ENCODE assay signal across 8 cellular contexts in the genomic region with DNA sequence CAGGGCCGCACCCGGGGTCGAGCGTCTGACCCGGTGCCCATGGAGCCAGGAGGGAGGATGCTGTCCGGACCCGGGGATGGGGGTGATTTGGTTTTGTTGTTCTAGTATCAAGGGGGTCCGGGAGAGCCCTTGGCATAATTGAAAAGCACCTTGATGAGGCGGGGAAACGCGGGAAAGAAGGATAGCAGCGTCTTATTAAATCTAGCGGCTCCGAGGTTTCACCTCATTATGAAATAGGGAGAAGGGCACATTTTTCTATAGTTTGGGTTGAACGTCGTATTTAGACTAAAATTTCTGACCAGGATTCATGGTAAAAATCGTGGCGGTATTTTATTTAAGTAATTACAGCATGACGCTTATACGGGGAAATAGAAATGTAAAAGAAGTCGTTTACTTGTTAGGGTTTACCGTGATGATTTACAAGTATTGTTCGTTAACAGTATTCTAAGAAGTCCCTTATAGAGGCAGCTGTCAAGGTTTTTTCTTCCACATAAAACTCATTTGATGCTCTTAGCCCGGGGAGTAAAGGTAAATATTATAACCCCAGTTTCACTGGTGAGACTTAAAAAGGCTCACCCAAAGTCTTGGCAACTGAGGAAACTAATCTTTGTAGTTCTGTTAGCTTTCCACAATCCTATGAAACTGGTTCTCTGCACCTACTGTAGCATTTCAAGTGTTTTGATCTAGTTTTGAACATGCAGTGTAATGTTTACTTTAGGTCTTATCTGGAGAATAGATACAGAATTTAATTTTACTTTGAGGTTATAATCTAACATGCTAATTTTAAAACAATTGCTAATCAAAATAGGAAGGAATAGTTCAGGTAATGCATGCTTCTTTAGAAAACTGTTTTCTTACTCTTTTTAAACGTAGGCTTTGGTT.
A peak's percentile ranks its signal among the peaks of the same experiment; 100 is the strongest.
DNase-seq lines count a peak whose midpoint lies in the region; ATAC-seq lines count a peak whose summit lies in the region.

No MANE protein-coding gene starts in this region.

- H3K36me3 ChIP-seq in muscle layer of duodenum (ENCODE audit: control insufficient read depth in 1 of 2, insufficient read depth in 2 of 2, low read length in 2 of 2) = no peaks in the 10 kb centered on the region

- H3K27ac Mint-ChIP-seq in central memory CD8-positive, alpha-beta T cell (ENCODE audit: low read depth) = peak overlapping the region; percentile 97

- no peaks in the 10 kb centered on the region for H3K9me3 ChIP-seq in muscle layer of duodenum (ENCODE audit: control insufficient read depth in 1 of 2, low read length in 2 of 2)

- H3K27ac ChIP-seq in muscle layer of duodenum (ENCODE audit: low read length) = peak overlapping the region; percentile 95

- H3K4me3 ChIP-seq in muscle layer of duodenum (ENCODE audit: low read depth in 1 of 2, low read length in 2 of 2) = peak overlapping the region; percentile 71 to 89

- H3K27me3 ChIP-seq in muscle layer of duodenum (ENCODE audit: low read depth, low read length) = no peaks in the 10 kb centered on the region

- intact Hi-C loops in head of caudate nucleus (cut with DNase I) = no loop called here

- H3K4me1 ChIP-seq in muscle layer of duodenum (ENCODE audit: control insufficient read depth in 1 of 2, insufficient read depth in 2 of 2, low read length in 2 of 2) = peaks cover 17 to 39% of the 10 kb centered on the region in 2 donors

- ATAC-seq in central memory CD8-positive, alpha-beta T cell (replicated peaks; ENCODE audit: extremely low read depth, poor library complexity, severe bottlenecking) = no peak
- ATAC-seq in GM21515 (IDR thresholded peaks at IDR 0.05; ENCODE audit: unreplicated experiment) = no peak

- H3K4me3 Mint-ChIP-seq in central memory CD8-positive, alpha-beta T cell = peak overlapping the region; percentile 97

- DNase-seq in COR-L47 (lab: John Stamatoyannopoulos, UW) = peak; percentile 63
- peak; percentile 23 for DNase-seq in MV-4-11 (lab: John Stamatoyannopoulos, UW)
- no peak for DNase-seq in central memory CD8-positive, alpha-beta T cell (ENCODE audit: low spot score in 2 of 2)
- no peak for DNase-seq in effector CD4-positive, alpha-beta T cell
- no peak for DNase-seq in head of caudate nucleus
- no peak for DNase-seq in T1000 (lab: John Stamatoyannopoulos, UW)

- H3K9me3 Mint-ChIP-seq in central memory CD8-positive, alpha-beta T cell = no peaks in the 10 kb centered on the region

- peaks cover 32% of the 10 kb centered on the region for H3K4me1 Mint-ChIP-seq in central memory CD8-positive, alpha-beta T cell

- no peaks in the 10 kb centered on the region for H3K27me3 Mint-ChIP-seq in central memory CD8-positive, alpha-beta T cell

- H3K36me3 Mint-ChIP-seq in central memory CD8-positive, alpha-beta T cell (ENCODE audit: insufficient read depth) = peaks cover 19% of the 10 kb centered on the region

Comparison
In these comparisons a context has a peak if more than half of its experiments do, and no peak if none do; other contexts are left out.
1. DNase-seq: peak in COR-L47 (single experiment) and MV-4-11 (single experiment); none in central memory CD8-positive, alpha-beta T cell (0 of 2), effector CD4-positive, alpha-beta T cell (single experiment), head of caudate nucleus (0 of 42) and T1000 (single experiment).